8 cellular contexts compared by ENCODE assay signal in genomic region chr14:69346710-69347109, GRCh38. TPM values are rescaled to one million over a fixed set of nuclear protein-coding genes. Genes with fewer than 3 reads are reported as not detected.
A peak's percentile ranks its signal among the peaks of the same experiment; 100 is the strongest.
DNase-seq lines count a peak whose midpoint lies in the region; ATAC-seq and TF ChIP-seq lines count a peak whose summit lies in the region.

No MANE protein-coding gene starts in this region.

- peaks cover 4% of the 10 kb centered on the region for H3K4me1 Mint-ChIP-seq in activated CD8-positive, alpha-beta T cell treated with anti-CD3 and anti-CD28 coated beads, Interleukin-2, amount 10 ng/mL, durations not matched to agents 7 days and 5 days (ENCODE audit: low read depth)

- no peaks in the 10 kb centered on the region for H3K9me3 Mint-ChIP-seq in activated CD8-positive, alpha-beta T cell treated with anti-CD3 and anti-CD28 coated beads, Interleukin-2, amount 10 ng/mL, durations not matched to agents 7 days and 5 days (ENCODE audit: insufficient read depth)

- peaks cover 5% of the 10 kb centered on the region for H3K27me3 Mint-ChIP-seq in activated CD8-positive, alpha-beta T cell treated with anti-CD3 and anti-CD28 coated beads, Interleukin-2, amount 10 ng/mL, durations not matched to agents 7 days and 5 days (ENCODE audit: low read depth)

- POLR2A ChIA-PET in activated CD8-positive, alpha-beta T cell treated with anti-CD3 and anti-CD28 coated beads, Interleukin-2, amount 10 ng/mL, durations not matched to agents 7 days and 5 days (lab: Charles Lee): no interaction called here

- TF ChIP-seq CTCF in AG10803 (conservative IDR thresholded peaks at IDR 0.05; ENCODE audit: low read length) (peak; percentile 60), GM13977 (IDR thresholded peaks at IDR 0.05; ENCODE audit: extremely low read depth, insufficient read depth, missing control alignments) (peak; percentile 58)

- H3K27ac Mint-ChIP-seq in activated CD8-positive, alpha-beta T cell treated with anti-CD3 and anti-CD28 coated beads, Interleukin-2, amount 10 ng/mL, durations not matched to agents 7 days and 5 days: no peak overlapping the region

- in situ Hi-C loops in GM13977 (cut with MboI; ENCODE audit: low pct_unique_long_range_greater_than_20kb, low sequenced_read_pairs, unreplicated experiment): no loop called here

- no peak overlapping the region for H3K4me3 ChIP-seq in AG10803 (ENCODE audit: low read length)

- ATAC-seq in activated CD8-positive, alpha-beta T cell treated with anti-CD3 and anti-CD28 coated beads, Interleukin-2, amount 10 ng/mL, durations not matched to agents 7 days and 5 days: peak; percentile 48
- no peak for ATAC-seq in GM21367 (IDR thresholded peaks at IDR 0.05; ENCODE audit: unreplicated experiment)
- ATAC-seq in HG03039 (IDR thresholded peaks at IDR 0.05; ENCODE audit: unreplicated experiment): no peak

- DNase-seq in AG10803 (ENCODE audit: low read depth): no peak
- no peak for DNase-seq in GM13977 (ENCODE audit: low spot score)
- DNase-seq in activated CD8-positive, alpha-beta T cell treated with anti-CD3 and anti-CD28 coated beads, Interleukin-2, amount 10 ng/mL, durations not matched to agents 7 days and 5 days: no peak
- DNase-seq in kidney tubule cell (ENCODE audit: low spot score): peak; percentile 6
- DNase-seq in NCI-H1048 (lab: John Stamatoyannopoulos, UW): no peak
- DNase-seq in nucleus accumbens (lab: John Stamatoyannopoulos, UW): no peak

- no peak overlapping the region for H3K4me3 Mint-ChIP-seq in activated CD8-positive, alpha-beta T cell treated with anti-CD3 and anti-CD28 coated beads, Interleukin-2, amount 10 ng/mL, durations not matched to agents 7 days and 5 days

- CTCF ChIA-PET in activated CD8-positive, alpha-beta T cell treated with anti-CD3 and anti-CD28 coated beads, Interleukin-2, amount 10 ng/mL, durations not matched to agents 7 days and 5 days (lab: Charles Lee): interaction anchor here (1.0 kb wide), 2 partner anchors 12 to 15 kb away, joined by 3 read pairs; no protein-coding TSS in a partner anchor

- no peaks in the 10 kb centered on the region for H3K36me3 Mint-ChIP-seq in activated CD8-positive, alpha-beta T cell treated with anti-CD3 and anti-CD28 coated beads, Interleukin-2, amount 10 ng/mL, durations not matched to agents 7 days and 5 days (ENCODE audit: low read depth)

RNA-seq across cellular contexts. Expression of gene ERH, which starts 51.4 kb away (rescaled TPM):
- 100 to 1,000 TPM; 290 to 318 TPM for total RNA-seq in activated CD8-positive, alpha-beta T cell treated with anti-CD3 and anti-CD28 coated beads, Interleukin-2, amount 10 ng/mL, durations not matched to agents 7 days and 5 days

RNA-seq across cellular contexts. Expression of gene SLC39A9, which starts 51.8 kb away (rescaled TPM):
- 10 to 100 TPM; 44.5 to 46.2 TPM for total RNA-seq in activated CD8-positive, alpha-beta T cell treated with anti-CD3 and anti-CD28 coated beads, Interleukin-2, amount 10 ng/mL, durations not matched to agents 7 days and 5 days
